Comparison of ENCODE assay signal across 8 cellular contexts in the genomic region with DNA sequence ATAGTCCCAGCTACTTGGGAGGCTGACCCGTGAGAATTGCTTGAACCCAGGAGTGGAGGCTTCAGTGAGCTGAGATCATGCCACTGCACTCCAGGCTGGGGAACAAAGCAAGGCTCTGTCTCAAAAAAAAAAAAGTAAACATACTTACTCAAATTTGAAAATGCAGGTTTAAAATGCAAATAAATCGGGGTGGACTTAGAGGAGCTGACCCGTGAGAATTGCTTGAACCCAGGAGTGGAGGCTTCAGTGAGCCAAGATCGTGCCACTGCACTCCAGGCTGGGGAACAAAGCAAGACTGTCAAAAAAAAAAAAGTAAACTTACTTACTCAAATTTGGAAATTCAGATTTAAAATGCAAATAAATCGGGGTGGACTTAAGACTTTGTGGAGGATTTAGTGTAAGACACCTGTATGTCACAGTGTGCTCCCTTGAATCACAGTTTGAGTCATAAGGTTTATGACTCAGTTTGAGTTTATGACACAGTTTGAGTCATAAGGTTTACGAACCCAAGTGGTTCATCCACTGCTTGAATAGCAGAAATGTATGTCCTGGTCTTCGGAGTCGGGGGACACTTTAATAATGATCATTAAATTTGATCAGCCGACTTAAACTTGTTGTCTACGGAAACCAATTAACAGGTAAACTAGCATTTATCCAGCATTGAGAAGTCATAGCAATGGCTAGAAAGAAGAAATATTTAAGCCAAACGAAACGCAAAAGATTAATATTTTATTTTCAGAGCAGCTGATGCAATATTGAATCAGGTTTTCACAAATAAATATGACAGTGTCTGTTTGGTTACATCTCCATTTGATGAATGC. TPM values are rescaled to one million over a fixed set of nuclear protein-coding genes. Genes with fewer than 3 reads are reported as not detected.
DNase-seq lines count a peak whose midpoint lies in the region; ATAC-seq and TF ChIP-seq lines count a peak whose summit lies in the region.

No MANE protein-coding gene starts in this region.

- no peaks in the 10 kb centered on the region for H3K9me3 ChIP-seq in A673 (ENCODE audit: low read depth, low read length, poor library complexity, severe bottlenecking)

- no peaks in the 10 kb centered on the region for H3K27me3 ChIP-seq in A673 (replicated peaks; ENCODE audit: insufficient read depth, low read depth, low read length, poor library complexity)

- H3K4me1 ChIP-seq in A673 (ENCODE audit: insufficient read depth, low read length, poor library complexity, severe bottlenecking): no peaks in the 10 kb centered on the region

- H3K36me3 ChIP-seq in A673 (ENCODE audit: insufficient read depth, low read length, poor library complexity, severe bottlenecking): no peaks in the 10 kb centered on the region

- ATAC-seq in GM19463 (IDR thresholded peaks at IDR 0.05; ENCODE audit: unreplicated experiment) (peak; percentile 83), HG03439 (IDR thresholded peaks at IDR 0.05; ENCODE audit: unreplicated experiment) (peak; percentile 94)

- BruUV-seq in A673 (replicated peaks; lab: Mats Ljungman, UMichigan): no TSS peak

- DNase-seq in EH (ENCODE audit: low read depth) (peak; percentile 86), astrocyte of the hippocampus (ENCODE audit: low read depth, low spot score) (peak; percentile 55), NCI-H510A treated with DMSO at 0.1 percent for 48 hours (lab: John Stamatoyannopoulos, UW) (no peak), A673 (ENCODE audit: low spot score) (no peak)
- DNase-seq in stimulated activated naive CD4-positive, alpha-beta T cell treated with Interleukin-2 at 50 U/mL for 16 hours (lab: John Stamatoyannopoulos, UW): no peak
- no peak for DNase-seq in activated CD8-positive, alpha-beta memory T cell treated with anti-CD3 and anti-CD28 coated beads for 24 hours

- TF ChIP-seq CTCF in A673 (conservative IDR thresholded peaks at IDR 0.05; ENCODE audit: low read depth, low read length): no peak

- no peak overlapping the region for H3K4me3 ChIP-seq in A673 (ENCODE audit: low read depth, low read length, poor library complexity, severe bottlenecking)

- POLR2A ChIA-PET in A673 (lab: Charles Lee; ENCODE audit: low non-redundant PET): no interaction called here

- intact Hi-C loops in A673 (cut with micrococcal nuclease; ENCODE audit: unreplicated experiment): no loop called here

- no peak overlapping the region for H3K27ac ChIP-seq in A673 (ENCODE audit: low read depth, low read length, poor library complexity, severe bottlenecking)

- CTCF ChIA-PET in A673 (lab: Charles Lee): interaction anchor here (0.6 kb wide), 1 partner anchor 490 kb away, joined by 3 read pairs; no protein-coding TSS in a partner anchor

RNA-seq across cellular contexts. Expression of a gene that starts 6.8 kb away (rescaled TPM):
- 50.0 and 52.0 TPM in 2 replicates for total RNA-seq in A673 (2021)

RNA-seq across cellular contexts. Expression of a gene that starts 29.7 kb away (rescaled TPM):
- total RNA-seq in A673 (2021): 1.7 and 2.0 TPM in 2 replicates

RNA-seq across cellular contexts. Expression of a gene that starts 51.3 kb away (rescaled TPM):
- total RNA-seq in A673 (2021): not detected in 2 replicates

Comparison
In these comparisons a context has a peak if more than half of its experiments do, and no peak if none do; other contexts are left out.
1. DNase-seq: peak in EH (single experiment) and astrocyte of the hippocampus (single experiment); none in stimulated activated naive CD4-positive, alpha-beta T cell treated with Interleukin-2 at 50 U/mL for 16 hours (single experiment), NCI-H510A treated with DMSO at 0.1 percent for 48 hours (single experiment), A673 (single experiment) and activated CD8-positive, alpha-beta memory T cell treated with anti-CD3 and anti-CD28 coated beads for 24 hours (single experiment).